ENCODE assay signal across 2 cellular contexts in genomic region chr7:149872419-149873073, GRCh38.
TF ChIP-seq lines count a peak whose summit lies in the region.

No MANE protein-coding gene starts in this region.

TF ChIP-seq in SK-N-SH, 30 proteins besides CTCF, POLR2A, EP300 and RAD21 (continues in another document):
- no peak; the same call in 1 of the 2 replicates for TF ChIP-seq RCOR1 (IDR thresholded peaks at IDR 0.05; ENCODE audit: low read length)
- no peak for TF ChIP-seq NFIC (IDR thresholded peaks at IDR 0.05; ENCODE audit: borderline replicate concordance)
- TF ChIP-seq EZH2phosphoT487 (IDR thresholded peaks at IDR 0.05; ENCODE audit: borderline replicate concordance, low read depth): no peak
- no peak for TF ChIP-seq PBX3 (IDR thresholded peaks at IDR 0.05)
- TF ChIP-seq JUND (IDR thresholded peaks at IDR 0.05): no peak
- no peak for TF ChIP-seq MEF2A (IDR thresholded peaks at IDR 0.05; ENCODE audit: borderline replicate concordance, low read depth)
- peak; percentile 90 for TF ChIP-seq MAX (IDR thresholded peaks at IDR 0.05; ENCODE audit: low read depth)
- TF ChIP-seq USF1 (IDR thresholded peaks at IDR 0.05; ENCODE audit: borderline replicate concordance, low read depth): peak; percentile 93
- TF ChIP-seq IRF3 (IDR thresholded peaks at IDR 0.05; ENCODE audit: low read depth, low read length): no peak
- no peak for TF ChIP-seq FOXM1 (IDR thresholded peaks at IDR 0.05; ENCODE audit: low read depth)
- TF ChIP-seq YY1 (IDR thresholded peaks at IDR 0.05; ENCODE audit: low read depth): 0 out of 2 replicates have a peak, but pooled peaks have one; percentile 9
- no peak for TF ChIP-seq GATA2 (CRISPR knock-in tag; IDR thresholded peaks at IDR 0.05)
- TF ChIP-seq CHD2 (IDR thresholded peaks at IDR 0.05; ENCODE audit: low read length, partially characterized antibody): peak; percentile 58
- TF ChIP-seq FOSL2 (IDR thresholded peaks at IDR 0.05; ENCODE audit: borderline replicate concordance, low read depth): no peak
- peak; percentile 65; the same call in 1 of the 2 replicates for TF ChIP-seq RXRA (IDR thresholded peaks at IDR 0.05; ENCODE audit: borderline replicate concordance, low read depth)
- 0 out of 2 replicates have a peak, but pooled peaks have one; percentile 23 for TF ChIP-seq REST (IDR thresholded peaks at IDR 0.05; ENCODE audit: low read depth, low read length)
- no peak for TF ChIP-seq FOXJ3 (CRISPR knock-in tag; IDR thresholded peaks at IDR 0.05)
- no peak for TF ChIP-seq ZBTB33 (IDR thresholded peaks at IDR 0.05; ENCODE audit: borderline replicate concordance, low read depth)
- TF ChIP-seq USF2 (IDR thresholded peaks at IDR 0.05; ENCODE audit: borderline replicate concordance, low read depth, low read length): peak; percentile 82

TF ChIP-seq in HepG2, 621 proteins besides CTCF, POLR2A, EP300 and RAD21 (continues in another document):
- TF ChIP-seq ZNF20 (CRISPR knock-in tag; IDR thresholded peaks at IDR 0.05) (no peak), RARA (CRISPR knock-in tag; IDR thresholded peaks at IDR 0.05) (peak; percentile 78), NPAS2 (CRISPR knock-in tag; IDR thresholded peaks at IDR 0.05; ENCODE audit: borderline replicate concordance) (no peak), NFAT5 (CRISPR knock-in tag; IDR thresholded peaks at IDR 0.05) (no peak), HMGXB3 (CRISPR knock-in tag; IDR thresholded peaks at IDR 0.05; ENCODE audit: borderline replicate concordance) (no peak), ZBTB43 (CRISPR knock-in tag; conservative IDR thresholded peaks at IDR 0.05) (no peak), ZNF260 (CRISPR knock-in tag; IDR thresholded peaks at IDR 0.05; ENCODE audit: borderline replicate concordance, low read depth) (no peak), ZNF414 (CRISPR knock-in tag; IDR thresholded peaks at IDR 0.05) (0 out of 2 replicates have a peak, but pooled peaks have one; percentile 68), TBX2 (CRISPR knock-in tag; IDR thresholded peaks at IDR 0.05; ENCODE audit: borderline replicate concordance) (0 out of 2 replicates have a peak, but pooled peaks have one; percentile 11), ZNF33A (CRISPR knock-in tag; IDR thresholded peaks at IDR 0.05; ENCODE audit: borderline replicate concordance) (no peak), RXRA (CRISPR knock-in tag; IDR thresholded peaks at IDR 0.05) (peak; percentile 73; the same call in 1 of the 2 replicates), ZNF773 (CRISPR knock-in tag; IDR thresholded peaks at IDR 0.05; ENCODE audit: borderline replicate concordance) (0 out of 2 replicates have a peak, but pooled peaks have one; percentile 14), KDM5A (IDR thresholded peaks at IDR 0.05; ENCODE audit: borderline replicate concordance, low read length) (no peak), HOXA7 (CRISPR knock-in tag; IDR thresholded peaks at IDR 0.05) (no peak), TP53 (CRISPR knock-in tag; conservative IDR thresholded peaks at IDR 0.05) (no peak), CHD4 (IDR thresholded peaks at IDR 0.05; ENCODE audit: borderline replicate concordance, low read length) (peak; percentile 99; the same call in 1 of the 2 replicates), STAG1 (CRISPR knock-in tag; IDR thresholded peaks at IDR 0.05) (0 out of 2 replicates have a peak, but pooled peaks have one; percentile 7), BORCS8-MEF2B (CRISPR knock-in tag; IDR thresholded peaks at IDR 0.05) (no peak), MLXIP (CRISPR knock-in tag; IDR thresholded peaks at IDR 0.05; ENCODE audit: borderline replicate concordance) (no peak), TEAD3 (CRISPR knock-in tag; optimal IDR thresholded peaks at IDR 0.05; ENCODE audit: borderline replicate concordance) (peak; percentile 10), RNF2 (conservative IDR thresholded peaks at IDR 0.05; ENCODE audit: low read depth) (no peak), ZBTB25 (CRISPR knock-in tag; IDR thresholded peaks at IDR 0.05) (no peak), ZFP91 (CRISPR knock-in tag; IDR thresholded peaks at IDR 0.05; ENCODE audit: borderline replicate concordance) (peak; percentile 10; the same call in 1 of the 2 replicates), MTERF4 (CRISPR knock-in tag; IDR thresholded peaks at IDR 0.05) (no peak), ETV5 (CRISPR knock-in tag; IDR thresholded peaks at IDR 0.05; ENCODE audit: borderline replicate concordance) (0 out of 2 replicates have a peak, but pooled peaks have one; percentile 20), THRA (CRISPR knock-in tag; IDR thresholded peaks at IDR 0.05; ENCODE audit: borderline replicate concordance) (peak; percentile 48; the same call in 1 of the 2 replicates)
